In the genomic region with DNA sequence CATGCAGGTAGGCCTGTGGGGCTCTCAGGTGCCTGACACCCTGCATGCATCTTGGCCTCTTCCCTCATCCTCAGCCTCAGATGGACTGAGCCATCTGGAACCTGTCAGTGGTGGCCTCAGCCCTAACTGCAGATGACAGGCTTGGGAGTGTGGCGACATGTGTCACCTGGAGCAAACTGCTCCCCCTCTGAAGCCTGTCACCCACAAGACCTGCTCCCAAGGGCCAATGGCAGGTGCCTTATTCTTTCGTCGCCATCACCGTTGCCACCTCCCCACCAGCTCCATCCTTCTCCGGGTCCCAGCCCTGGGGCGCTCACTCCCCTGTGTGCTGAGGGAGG, we compare ENCODE assay signal across 1 cellular context.
TF ChIP-seq lines count a peak whose summit lies in the region.

No MANE protein-coding gene starts in this region.

TF ChIP-seq in H1, 55 proteins besides CTCF, POLR2A, EP300 and RAD21:
- TF ChIP-seq CHD1 (IDR thresholded peaks at IDR 0.05; ENCODE audit: low read depth, low read length) (no peak), CTBP2 (IDR thresholded peaks at IDR 0.05; ENCODE audit: borderline replicate concordance, insufficient read depth, insufficient read length, low read length) (no peak), JUN (IDR thresholded peaks at IDR 0.05; ENCODE audit: low read depth, low read length) (no peak), JUND (IDR thresholded peaks at IDR 0.05; ENCODE audit: low read length) (no peak), POLR2AphosphoS5 (IDR thresholded peaks at IDR 0.05; ENCODE audit: low read depth, low read length) (no peak), SP1 (IDR thresholded peaks at IDR 0.05; ENCODE audit: low read depth, low read length) (no peak), BRCA1 (IDR thresholded peaks at IDR 0.05; ENCODE audit: low read depth, low read length) (no peak)
- TF ChIP-seq, protein P1, sequence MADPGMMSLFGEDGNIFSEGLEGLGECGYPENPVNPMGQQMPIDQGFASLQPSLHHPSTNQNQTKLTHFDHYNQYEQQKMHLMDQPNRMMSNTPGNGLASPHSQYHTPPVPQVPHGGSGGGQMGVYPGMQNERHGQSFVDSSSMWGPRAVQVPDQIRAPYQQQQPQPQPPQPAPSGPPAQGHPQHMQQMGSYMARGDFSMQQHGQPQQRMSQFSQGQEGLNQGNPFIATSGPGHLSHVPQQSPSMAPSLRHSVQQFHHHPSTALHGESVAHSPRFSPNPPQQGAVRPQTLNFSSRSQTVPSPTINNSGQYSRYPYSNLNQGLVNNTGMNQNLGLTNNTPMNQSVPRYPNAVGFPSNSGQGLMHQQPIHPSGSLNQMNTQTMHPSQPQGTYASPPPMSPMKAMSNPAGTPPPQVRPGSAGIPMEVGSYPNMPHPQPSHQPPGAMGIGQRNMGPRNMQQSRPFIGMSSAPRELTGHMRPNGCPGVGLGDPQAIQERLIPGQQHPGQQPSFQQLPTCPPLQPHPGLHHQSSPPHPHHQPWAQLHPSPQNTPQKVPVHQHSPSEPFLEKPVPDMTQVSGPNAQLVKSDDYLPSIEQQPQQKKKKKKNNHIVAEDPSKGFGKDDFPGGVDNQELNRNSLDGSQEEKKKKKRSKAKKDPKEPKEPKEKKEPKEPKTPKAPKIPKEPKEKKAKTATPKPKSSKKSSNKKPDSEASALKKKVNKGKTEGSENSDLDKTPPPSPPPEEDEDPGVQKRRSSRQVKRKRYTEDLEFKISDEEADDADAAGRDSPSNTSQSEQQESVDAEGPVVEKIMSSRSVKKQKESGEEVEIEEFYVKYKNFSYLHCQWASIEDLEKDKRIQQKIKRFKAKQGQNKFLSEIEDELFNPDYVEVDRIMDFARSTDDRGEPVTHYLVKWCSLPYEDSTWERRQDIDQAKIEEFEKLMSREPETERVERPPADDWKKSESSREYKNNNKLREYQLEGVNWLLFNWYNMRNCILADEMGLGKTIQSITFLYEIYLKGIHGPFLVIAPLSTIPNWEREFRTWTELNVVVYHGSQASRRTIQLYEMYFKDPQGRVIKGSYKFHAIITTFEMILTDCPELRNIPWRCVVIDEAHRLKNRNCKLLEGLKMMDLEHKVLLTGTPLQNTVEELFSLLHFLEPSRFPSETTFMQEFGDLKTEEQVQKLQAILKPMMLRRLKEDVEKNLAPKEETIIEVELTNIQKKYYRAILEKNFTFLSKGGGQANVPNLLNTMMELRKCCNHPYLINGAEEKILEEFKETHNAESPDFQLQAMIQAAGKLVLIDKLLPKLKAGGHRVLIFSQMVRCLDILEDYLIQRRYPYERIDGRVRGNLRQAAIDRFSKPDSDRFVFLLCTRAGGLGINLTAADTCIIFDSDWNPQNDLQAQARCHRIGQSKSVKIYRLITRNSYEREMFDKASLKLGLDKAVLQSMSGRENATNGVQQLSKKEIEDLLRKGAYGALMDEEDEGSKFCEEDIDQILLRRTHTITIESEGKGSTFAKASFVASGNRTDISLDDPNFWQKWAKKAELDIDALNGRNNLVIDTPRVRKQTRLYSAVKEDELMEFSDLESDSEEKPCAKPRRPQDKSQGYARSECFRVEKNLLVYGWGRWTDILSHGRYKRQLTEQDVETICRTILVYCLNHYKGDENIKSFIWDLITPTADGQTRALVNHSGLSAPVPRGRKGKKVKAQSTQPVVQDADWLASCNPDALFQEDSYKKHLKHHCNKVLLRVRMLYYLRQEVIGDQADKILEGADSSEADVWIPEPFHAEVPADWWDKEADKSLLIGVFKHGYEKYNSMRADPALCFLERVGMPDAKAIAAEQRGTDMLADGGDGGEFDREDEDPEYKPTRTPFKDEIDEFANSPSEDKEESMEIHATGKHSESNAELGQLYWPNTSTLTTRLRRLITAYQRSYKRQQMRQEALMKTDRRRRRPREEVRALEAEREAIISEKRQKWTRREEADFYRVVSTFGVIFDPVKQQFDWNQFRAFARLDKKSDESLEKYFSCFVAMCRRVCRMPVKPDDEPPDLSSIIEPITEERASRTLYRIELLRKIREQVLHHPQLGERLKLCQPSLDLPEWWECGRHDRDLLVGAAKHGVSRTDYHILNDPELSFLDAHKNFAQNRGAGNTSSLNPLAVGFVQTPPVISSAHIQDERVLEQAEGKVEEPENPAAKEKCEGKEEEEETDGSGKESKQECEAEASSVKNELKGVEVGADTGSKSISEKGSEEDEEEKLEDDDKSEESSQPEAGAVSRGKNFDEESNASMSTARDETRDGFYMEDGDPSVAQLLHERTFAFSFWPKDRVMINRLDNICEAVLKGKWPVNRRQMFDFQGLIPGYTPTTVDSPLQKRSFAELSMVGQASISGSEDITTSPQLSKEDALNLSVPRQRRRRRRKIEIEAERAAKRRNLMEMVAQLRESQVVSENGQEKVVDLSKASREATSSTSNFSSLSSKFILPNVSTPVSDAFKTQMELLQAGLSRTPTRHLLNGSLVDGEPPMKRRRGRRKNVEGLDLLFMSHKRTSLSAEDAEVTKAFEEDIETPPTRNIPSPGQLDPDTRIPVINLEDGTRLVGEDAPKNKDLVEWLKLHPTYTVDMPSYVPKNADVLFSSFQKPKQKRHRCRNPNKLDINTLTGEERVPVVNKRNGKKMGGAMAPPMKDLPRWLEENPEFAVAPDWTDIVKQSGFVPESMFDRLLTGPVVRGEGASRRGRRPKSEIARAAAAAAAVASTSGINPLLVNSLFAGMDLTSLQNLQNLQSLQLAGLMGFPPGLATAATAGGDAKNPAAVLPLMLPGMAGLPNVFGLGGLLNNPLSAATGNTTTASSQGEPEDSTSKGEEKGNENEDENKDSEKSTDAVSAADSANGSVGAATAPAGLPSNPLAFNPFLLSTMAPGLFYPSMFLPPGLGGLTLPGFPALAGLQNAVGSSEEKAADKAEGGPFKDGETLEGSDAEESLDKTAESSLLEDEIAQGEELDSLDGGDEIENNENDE (IDR thresholded peaks at IDR 0.05; ENCODE audit: insufficient replicate concordance, low read length), result no peak
